Comparison of ENCODE assay signal across 9 cellular contexts in genomic region chr1:233281711-233282581, GRCh38. TPM values are rescaled to one million over a fixed set of nuclear protein-coding genes. Genes with fewer than 3 reads are reported as not detected.
A peak's percentile ranks its signal among the peaks of the same experiment; 100 is the strongest.
DNase-seq lines count a peak whose midpoint lies in the region; ATAC-seq and TF ChIP-seq lines count a peak whose summit lies in the region.
"Had no signal": no experiment of that assay in that cellular context is flagged by ENCODE, and none has a peak within 500 bp of the region (broad histone marks: within the 10 kb centered on the region; RNA-seq: fewer than 3 reads in every experiment).

No MANE protein-coding gene starts in this region.

- no peaks in the 10 kb centered on the region for H3F3A ChIP-seq in neural progenitor cell (ENCODE audit: low read depth)

- H3K27ac ChIP-seq in left lung (no peak overlapping the region), neural progenitor cell (no peak overlapping the region)

- H3K27ac Mint-ChIP-seq in neural progenitor cell, result no peak overlapping the region
- H3K27ac Mint-ChIP-seq: activated B cell treated with CpG ODN at 0.5 μM for 24 hours had no signal

- no peaks in the 10 kb centered on the region for H3K27me3 ChIP-seq in left lung
- no peaks in the 10 kb centered on the region for H3K27me3 ChIP-seq in neural progenitor cell

- H3K4me3 ChIP-seq in left lung, result no peak overlapping the region
- no peak overlapping the region for H3K4me3 ChIP-seq in neural progenitor cell

- peak; percentile 5 for DNase-seq in activated effector memory CD4-positive, alpha-beta T cell treated with Interleukin-2 at 50 U/mL for 16 hours
- no peak for DNase-seq in activated effector memory CD4-positive, alpha-beta T cell treated with anti-CD3 and anti-CD28 coated beads, Interleukin-2, amount 50 U/mL, for 16 hours
- DNase-seq in SIG-M5 (lab: John Stamatoyannopoulos, UW), result peak; percentile 38
- DNase-seq in left lung, result no peak
- no peak for DNase-seq in omental fat pad (ENCODE audit: low spot score)
- DNase-seq in DMS53 (lab: John Stamatoyannopoulos, UW), result no peak
- no peak for DNase-seq in neural progenitor cell (ENCODE audit: low spot score)
- DNase-seq: activated B cell treated with CpG ODN at 0.5 μM for 24 hours had no signal

- no peak overlapping the region for H3K4me2 ChIP-seq in neural progenitor cell

- no peaks in the 10 kb centered on the region for H3K9me3 ChIP-seq in left lung
- no peaks in the 10 kb centered on the region for H3K9me3 ChIP-seq in neural progenitor cell (ENCODE audit: low read depth)

- H3K36me3 ChIP-seq in left lung, result no peaks in the 10 kb centered on the region
- H3K36me3 ChIP-seq in neural progenitor cell, result no peaks in the 10 kb centered on the region

- no peaks in the 10 kb centered on the region for H3K4me1 Mint-ChIP-seq in neural progenitor cell

- peaks cover 4% of the 10 kb centered on the region for H3K36me3 Mint-ChIP-seq in neural progenitor cell

- TF ChIP-seq CTCF in left lung (IDR thresholded peaks at IDR 0.05), result no peak
- no peak for TF ChIP-seq CTCF in omental fat pad (IDR thresholded peaks at IDR 0.05)
- TF ChIP-seq CTCF in neural progenitor cell (IDR thresholded peaks at IDR 0.05), result no peak

- no peaks in the 10 kb centered on the region for H3K9me3 Mint-ChIP-seq in neural progenitor cell
- H3K9me3 Mint-ChIP-seq: activated B cell treated with CpG ODN at 0.5 μM for 24 hours had no signal

- no peak overlapping the region for H3K9ac ChIP-seq in neural progenitor cell

- H3K4me1 ChIP-seq in left lung (no peaks in the 10 kb centered on the region), neural progenitor cell (no peaks in the 10 kb centered on the region)

- peaks cover 4% of the 10 kb centered on the region for H3K27me3 Mint-ChIP-seq in neural progenitor cell (ENCODE audit: insufficient read depth, low read depth)
- H3K27me3 Mint-ChIP-seq: activated B cell treated with CpG ODN at 0.5 μM for 24 hours had no signal

- H3K79me2 ChIP-seq in neural progenitor cell (ENCODE audit: low read depth), result peaks cover 42% of the 10 kb centered on the region

- no peak overlapping the region for H2AFZ ChIP-seq in neural progenitor cell (replicated peaks)

- intact Hi-C loops in left lung (cut with DNase I), result no loop called here

- H4K20me1 ChIP-seq in neural progenitor cell (ENCODE audit: low read depth), result peaks cover 8% of the 10 kb centered on the region

- no peak overlapping the region for H3K4me3 Mint-ChIP-seq in neural progenitor cell
- H3K4me3 Mint-ChIP-seq: activated B cell treated with CpG ODN at 0.5 μM for 24 hours had no signal

- ATAC-seq in HG02885 (IDR thresholded peaks at IDR 0.05; ENCODE audit: poor library complexity, unreplicated experiment) (peak; percentile 82), left lung (peak; percentile 44), omental fat pad (ENCODE audit: low FRiP score) (no peak)

RNA-seq across cellular contexts. Expression of gene PCNX2, which starts 13.6 kb away (rescaled TPM):
- 1 to 10 TPM; 9.2 to 9.9 TPM for total RNA-seq in left lung
- total RNA-seq in omental fat pad, result 10 to 100 TPM in 2 of 4 donors, 1 to 10 TPM in 2; 7.3 to 16.6 (median 12.7) TPM
- total RNA-seq in neural progenitor cell (ENCODE audit: low replicate concordance), result 26.2 and 30.8 TPM in 2 replicates

RNA-seq across cellular contexts. Expression of gene MAP3K21, which starts 45.6 kb away (rescaled TPM):
- total RNA-seq in left lung (1 to 10 TPM; 6.0 to 8.9 TPM), omental fat pad (1 to 10 TPM; 1.3 to 5.5 (median 3.0) TPM), neural progenitor cell (ENCODE audit: low replicate concordance) (4.2 and 5.4 TPM in 2 replicates)

Comparison
In these comparisons a context has a peak if more than half of its experiments do, and no peak if none do; other contexts are left out.
1. DNase-seq: peak in activated effector memory CD4-positive, alpha-beta T cell treated with Interleukin-2 at 50 U/mL for 16 hours (single experiment) and SIG-M5 (single experiment); none in activated effector memory CD4-positive, alpha-beta T cell treated with anti-CD3 and anti-CD28 coated beads, Interleukin-2, amount 50 U/mL, for 16 hours (single experiment), left lung (0 of 2), omental fat pad (single experiment), DMS53 (single experiment) and neural progenitor cell (single experiment).